Comparison of ENCODE assay signal across 8 cellular contexts in genomic region chr15:65029736-65030208, GRCh38. TPM values are rescaled to one million over a fixed set of nuclear protein-coding genes. Genes with fewer than 3 reads are reported as not detected.
DNase-seq lines count a peak whose midpoint lies in the region; ATAC-seq and TF ChIP-seq lines count a peak whose summit lies in the region.

No MANE protein-coding gene starts in this region.

- POLR2A ChIA-PET in A673 (lab: Charles Lee; ENCODE audit: low non-redundant PET): interaction anchor here (0.6 kb wide), 1 partner anchor 19 kb away, joined by 5 read pairs; no protein-coding TSS in a partner anchor

- no peak overlapping the region for H3K9ac ChIP-seq in HUES48 (ENCODE audit: low read depth, low read length)

- H3K27ac ChIP-seq in A673 (ENCODE audit: low read depth, low read length, poor library complexity, severe bottlenecking) (no peak overlapping the region), HUES48 (ENCODE audit: low read depth, low read length) (no peak overlapping the region), muscle layer of duodenum (ENCODE audit: low read length) (no peak overlapping the region)

- TF ChIP-seq CTCF in A673 (conservative IDR thresholded peaks at IDR 0.05; ENCODE audit: low read depth, low read length) (no peak), astrocyte of the cerebellum (IDR thresholded peaks at IDR 0.05; ENCODE audit: low read depth, low read length, missing control alignments) (no peak)

- no TSS peak for BruUV-seq in A673 (replicated peaks; lab: Mats Ljungman, UMichigan)

- H3K4me1 ChIP-seq in A673 (ENCODE audit: insufficient read depth, low read length, poor library complexity, severe bottlenecking): peaks cover 10% of the 10 kb centered on the region
- peaks cover 5% of the 10 kb centered on the region; the same call in 1 of the 2 replicates for H3K4me1 ChIP-seq in HUES48 (ENCODE audit: control insufficient read depth, insufficient read depth, low read length)
- H3K4me1 ChIP-seq in muscle layer of duodenum (ENCODE audit: control insufficient read depth in 1 of 2, insufficient read depth in 2 of 2, low read length in 2 of 2): peaks cover 3 to 11% of the 10 kb centered on the region in 2 donors

- no peaks in the 10 kb centered on the region for H3K27me3 ChIP-seq in A673 (replicated peaks; ENCODE audit: insufficient read depth, low read depth, low read length, poor library complexity)
- no peaks in the 10 kb centered on the region for H3K27me3 ChIP-seq in HUES48 (ENCODE audit: control insufficient read depth, insufficient read depth, low read length)
- no peaks in the 10 kb centered on the region for H3K27me3 ChIP-seq in muscle layer of duodenum (ENCODE audit: low read depth, low read length)

- no peak for DNase-seq in A673 (ENCODE audit: low spot score)
- DNase-seq in astrocyte of the cerebellum (ENCODE audit: low read depth): no peak
- no peak for DNase-seq in SIG-M5 (lab: John Stamatoyannopoulos, UW)
- no peak for DNase-seq in DMS153 (lab: John Stamatoyannopoulos, UW)

- intact Hi-C loops in A673 (cut with micrococcal nuclease; ENCODE audit: unreplicated experiment): loop anchor here (10.0 kb wide), 2 partner anchors 295 to 355 kb away; no protein-coding TSS in a partner anchor

- CTCF ChIA-PET in A673 (lab: Charles Lee): no interaction called here

- ATAC-seq in HG02763 (IDR thresholded peaks at IDR 0.05; ENCODE audit: unreplicated experiment) (no peak), GM21367 (IDR thresholded peaks at IDR 0.05; ENCODE audit: unreplicated experiment) (no peak)

- in situ Hi-C loops in astrocyte of the cerebellum (cut with HindIII; ENCODE audit: low sequenced_read_pairs): no loop called here

- H3K36me3 ChIP-seq in A673 (ENCODE audit: insufficient read depth, low read length, poor library complexity, severe bottlenecking): peaks cover 12% of the 10 kb centered on the region
- H3K36me3 ChIP-seq in HUES48 (ENCODE audit: control insufficient read depth, insufficient read depth, low read length): peaks cover 22% of the 10 kb centered on the region
- peaks cover 7 to 8% of the 10 kb centered on the region in 2 donors for H3K36me3 ChIP-seq in muscle layer of duodenum (ENCODE audit: control insufficient read depth in 1 of 2, insufficient read depth in 2 of 2, low read length in 2 of 2)

- H3K9me3 ChIP-seq in A673 (ENCODE audit: low read depth, low read length, poor library complexity, severe bottlenecking) (no peaks in the 10 kb centered on the region), HUES48 (ENCODE audit: control insufficient read depth, insufficient read depth, low read length) (no peaks in the 10 kb centered on the region), muscle layer of duodenum (ENCODE audit: control insufficient read depth in 1 of 2, low read length in 2 of 2) (no peaks in the 10 kb centered on the region)

- H3K4me3 ChIP-seq in A673 (ENCODE audit: low read depth, low read length, poor library complexity, severe bottlenecking): peak overlapping the region; percentile 75
- peak overlapping the region; percentile 93; the same call in 1 of the 2 replicates for H3K4me3 ChIP-seq in HUES48 (ENCODE audit: low read depth, low read length)
- peak overlapping the region; percentile 67 for H3K4me3 ChIP-seq in astrocyte of the cerebellum (ENCODE audit: low read depth, low read length)
- H3K4me3 ChIP-seq in muscle layer of duodenum (ENCODE audit: low read depth in 1 of 2, low read length in 2 of 2): peak overlapping the region; percentile 80 to 94

RNA-seq across cellular contexts. Expression of gene MTFMT, which starts 0.3 kb away (rescaled TPM):
- total RNA-seq in A673 (2021): 26.2 and 32.1 TPM in 2 replicates

RNA-seq across cellular contexts. Expression of gene SLC51B, which starts 15.4 kb away (rescaled TPM):
- not detected in 2 replicates for total RNA-seq in A673 (2021)

RNA-seq across cellular contexts. Expression of gene RASL12, which starts 38.0 kb away (rescaled TPM):
- 0.69 and 1.2 TPM in 2 replicates for total RNA-seq in A673 (2021)

RNA-seq across cellular contexts. Expression of gene SPG21, which starts 40.1 kb away (rescaled TPM):
- 85.7 and 89.1 TPM in 2 replicates for total RNA-seq in A673 (2021)

RNA-seq across cellular contexts. Expression of gene KBTBD13, which starts 46.8 kb away (rescaled TPM):
- total RNA-seq in A673 (2021): not detected in 2 replicates
